28 cellular contexts compared by ENCODE assay signal in genomic region chr10:51087114-51087513, GRCh38.
"Had no signal": no experiment of that assay in that cellular context is flagged by ENCODE, and none has a peak within 500 bp of the region (broad histone marks: within the 10 kb centered on the region; RNA-seq: fewer than 3 reads in every experiment).

No MANE protein-coding gene starts in this region.

- DNase-seq: stimulated activated CD4-positive, alpha-beta T cell treated with anti-CD3 and anti-CD28 coated beads, Interleukin-2, amount 100 ng/mL, for 48 hours; stimulated activated CD4-positive, alpha-beta T cell treated with anti-CD3 and anti-CD28 coated beads, Interleukin-4, amount 100 ng/mL, for 1 hour; stimulated activated CD4-positive, alpha-beta T cell treated with anti-CD3 and anti-CD28 coated beads, Interleukin-4, amount 100 ng/mL, for 24 hours; stimulated activated CD4-positive, alpha-beta T cell treated with anti-CD3 and anti-CD28 coated beads, Interleukin-4, amount 100 ng/mL, for 4 hours; stimulated activated CD8-positive, alpha-beta memory T cell treated with anti-CD3 and anti-CD28 coated beads, Interleukin-4, amount 100 ng/mL, for 48 hours; stimulated activated naive B cell treated with anti-CD40 and anti-IgM and Interleukin-4, amounts not matched to agents 10 μg/mL and 1 μg/mL and 100 μg/mL, for 72 hours; stimulated activated naive CD4-positive, alpha-beta T cell; stimulated activated naive CD4-positive, alpha-beta T cell treated with Interleukin-2 at 50 U/mL for 16 hours; stimulated activated naive CD8-positive, alpha-beta T cell treated with anti-CD3 and anti-CD28 coated beads, Interleukin-15, amount 100 ng/mL, for 72 hours; stimulated activated naive CD8-positive, alpha-beta T cell treated with anti-CD3 and anti-CD28 coated beads, Interleukin-15, Interleukin-2, amounts not matched to agents 100 U/mL and 50 U/mL, for 24 hours; stomach; substantia nigra; testis; thyroid gland; tibial artery; transverse colon; trophoblast cell; upper lobe of left lung; upper lobe of right lung; uterus had no signal

- H3K9me3 ChIP-seq: stomach, suprapubic skin, testis, thoracic aorta, thyroid gland, tibial artery, tibial nerve, transverse colon, upper lobe of left lung, upper lobe of right lung, uterus, vagina had no signal

- H3K4me1 ChIP-seq: suprapubic skin, thyroid gland, upper lobe of left lung, upper lobe of right lung, vagina had no signal

- H3K36me3 ChIP-seq: stomach, suprapubic skin, thoracic aorta, thyroid gland, tibial artery, tibial nerve, transverse colon, upper lobe of left lung, upper lobe of right lung, uterus, vagina had no signal

- H3K4me3 ChIP-seq: stomach, suprapubic skin, testis, thoracic aorta, thyroid gland, tibial artery, tibial nerve, transverse colon, upper lobe of left lung, upper lobe of right lung, uterus, vagina had no signal

- H3K27ac Mint-ChIP-seq: stimulated activated memory B cell treated with anti-CD40 and anti-IgM and Interleukin-4, amounts not matched to agents 10 μg/mL and 1 μg/mL and 100 μg/mL, for 72 hours; stimulated activated naive B cell treated with anti-CD40 and anti-IgM and Interleukin-4, amounts not matched to agents 10 μg/mL and 1 μg/mL and 100 μg/mL, for 72 hours; stimulated activated naive CD8-positive, alpha-beta T cell treated with anti-CD3 and anti-CD28 coated beads, Interleukin-15, amount 100 ng/mL, for 72 hours; stimulated activated naive CD8-positive, alpha-beta T cell treated with anti-CD3 and anti-CD28 coated beads, Interleukin-15, Interleukin-2, amounts not matched to agents 100 ng/mL and 50 ng/mL, for 24 hours; type B pancreatic cell had no signal

- H3K4me3 Mint-ChIP-seq: stimulated activated memory B cell treated with anti-CD40 and anti-IgM and Interleukin-4, amounts not matched to agents 10 μg/mL and 1 μg/mL and 100 μg/mL, for 72 hours; stimulated activated naive B cell treated with anti-CD40 and anti-IgM and Interleukin-4, amounts not matched to agents 10 μg/mL and 1 μg/mL and 100 μg/mL, for 72 hours; stimulated activated naive CD8-positive, alpha-beta T cell treated with anti-CD3 and anti-CD28 coated beads, Interleukin-15, amount 100 ng/mL, for 72 hours; stimulated activated naive CD8-positive, alpha-beta T cell treated with anti-CD3 and anti-CD28 coated beads, Interleukin-15, Interleukin-2, amounts not matched to agents 100 ng/mL and 50 ng/mL, for 24 hours; type B pancreatic cell had no signal

- H3K27ac ChIP-seq: stomach, suprapubic skin, testis, thoracic aorta, thyroid gland, tibial nerve, transverse colon, upper lobe of left lung, upper lobe of right lung, uterus, vagina had no signal

- FAIRE-seq: urothelium cell line had no signal

- ATAC-seq: stimulated activated memory B cell treated with anti-CD40 and anti-IgM and Interleukin-4, amounts not matched to agents 10 μg/mL and 1 μg/mL and 100 μg/mL, for 72 hours; stimulated activated naive B cell treated with anti-CD40 and anti-IgM and Interleukin-4, amounts not matched to agents 10 μg/mL and 1 μg/mL and 100 μg/mL, for 72 hours; stimulated activated naive CD8-positive, alpha-beta T cell treated with anti-CD3 and anti-CD28 coated beads, Interleukin-15, amount 100 ng/mL, for 72 hours; stimulated activated naive CD8-positive, alpha-beta T cell treated with anti-CD3 and anti-CD28 coated beads, Interleukin-15, Interleukin-2, amounts not matched to agents 100 U/mL and 50 U/mL, for 24 hours; upper lobe of right lung had no signal

- H3K27me3 Mint-ChIP-seq: stimulated activated memory B cell treated with anti-CD40 and anti-IgM and Interleukin-4, amounts not matched to agents 10 μg/mL and 1 μg/mL and 100 μg/mL, for 72 hours; stimulated activated naive CD8-positive, alpha-beta T cell treated with anti-CD3 and anti-CD28 coated beads, Interleukin-15, amount 100 ng/mL, for 72 hours; stimulated activated naive CD8-positive, alpha-beta T cell treated with anti-CD3 and anti-CD28 coated beads, Interleukin-15, Interleukin-2, amounts not matched to agents 100 ng/mL and 50 ng/mL, for 24 hours; type B pancreatic cell had no signal

- H3K9me3 Mint-ChIP-seq: stimulated activated memory B cell treated with anti-CD40 and anti-IgM and Interleukin-4, amounts not matched to agents 10 μg/mL and 1 μg/mL and 100 μg/mL, for 72 hours; stimulated activated naive B cell treated with anti-CD40 and anti-IgM and Interleukin-4, amounts not matched to agents 10 μg/mL and 1 μg/mL and 100 μg/mL, for 72 hours; stimulated activated naive CD8-positive, alpha-beta T cell treated with anti-CD3 and anti-CD28 coated beads, Interleukin-15, amount 100 ng/mL, for 72 hours; stimulated activated naive CD8-positive, alpha-beta T cell treated with anti-CD3 and anti-CD28 coated beads, Interleukin-15, Interleukin-2, amounts not matched to agents 100 ng/mL and 50 ng/mL, for 24 hours; type B pancreatic cell had no signal

- H3K4me1 Mint-ChIP-seq: stimulated activated memory B cell treated with anti-CD40 and anti-IgM and Interleukin-4, amounts not matched to agents 10 μg/mL and 1 μg/mL and 100 μg/mL, for 72 hours; stimulated activated naive B cell treated with anti-CD40 and anti-IgM and Interleukin-4, amounts not matched to agents 10 μg/mL and 1 μg/mL and 100 μg/mL, for 72 hours; stimulated activated naive CD8-positive, alpha-beta T cell treated with anti-CD3 and anti-CD28 coated beads, Interleukin-15, amount 100 ng/mL, for 72 hours had no signal

- H3K36me3 Mint-ChIP-seq: stimulated activated memory B cell treated with anti-CD40 and anti-IgM and Interleukin-4, amounts not matched to agents 10 μg/mL and 1 μg/mL and 100 μg/mL, for 72 hours; stimulated activated naive B cell treated with anti-CD40 and anti-IgM and Interleukin-4, amounts not matched to agents 10 μg/mL and 1 μg/mL and 100 μg/mL, for 72 hours had no signal

- H3K27me3 ChIP-seq: stomach, suprapubic skin, testis, thyroid gland, tibial artery, tibial nerve, transverse colon, upper lobe of left lung, upper lobe of right lung, uterus, vagina had no signal
